23 cellular contexts compared by ENCODE assay signal in genomic region chr1:205687242-205687641, GRCh38.
"Had no signal": no experiment of that assay in that cellular context is flagged by ENCODE, and none has a peak within 500 bp of the region (broad histone marks: within the 10 kb centered on the region; RNA-seq: fewer than 3 reads in every experiment).

No MANE protein-coding gene starts in this region.

- H3K27ac ChIP-seq: colonic mucosa, dorsolateral prefrontal cortex, esophagus muscularis mucosa, hepatocyte, left lung, stomach, suprapubic skin, tibial nerve, uterus had no signal

- H3K36me3 Mint-ChIP-seq: activated naive CD8-positive, alpha-beta T cell treated with anti-CD3 and anti-CD28 coated beads for 36 hours; natural killer cell; stimulated activated memory B cell treated with anti-CD40 and anti-IgM and Interleukin-4, amounts not matched to agents 10 μg/mL and 1 μg/mL and 100 μg/mL, for 72 hours; T-cell had no signal

- H3K4me1 ChIP-seq: colonic mucosa, esophagus muscularis mucosa, left lung, stomach, tibial nerve, uterus had no signal

- H3K27ac Mint-ChIP-seq: activated naive CD8-positive, alpha-beta T cell treated with anti-CD3 and anti-CD28 coated beads for 36 hours; activated T-cell treated with anti-CD3 and anti-CD28 coated beads, Interleukin-2, amount 50 U/mL, for 24 hours; activated T-helper 17 cell treated with anti-CD3 and anti-CD28 coated beads, Interleukin-2, amount 50 U/mL, for 72 hours; effector memory CD8-positive, alpha-beta T cell; natural killer cell; stimulated activated memory B cell treated with anti-CD40 and anti-IgM and Interleukin-4, amounts not matched to agents 10 μg/mL and 1 μg/mL and 100 μg/mL, for 72 hours; T-cell had no signal

- H3K4me3 Mint-ChIP-seq: activated naive CD8-positive, alpha-beta T cell treated with anti-CD3 and anti-CD28 coated beads for 36 hours; activated T-cell treated with anti-CD3 and anti-CD28 coated beads, Interleukin-2, amount 50 U/mL, for 24 hours; activated T-helper 17 cell treated with anti-CD3 and anti-CD28 coated beads, Interleukin-2, amount 50 U/mL, for 72 hours; effector memory CD8-positive, alpha-beta T cell; natural killer cell; stimulated activated memory B cell treated with anti-CD40 and anti-IgM and Interleukin-4, amounts not matched to agents 10 μg/mL and 1 μg/mL and 100 μg/mL, for 72 hours; T-cell had no signal

- H3K36me3 ChIP-seq: colonic mucosa, esophagus muscularis mucosa, left lung, stomach, suprapubic skin, tibial nerve, uterus had no signal

- H3K4me1 Mint-ChIP-seq: activated naive CD8-positive, alpha-beta T cell treated with anti-CD3 and anti-CD28 coated beads for 36 hours; activated T-helper 17 cell treated with anti-CD3 and anti-CD28 coated beads, Interleukin-2, amount 50 U/mL, for 72 hours; natural killer cell; stimulated activated memory B cell treated with anti-CD40 and anti-IgM and Interleukin-4, amounts not matched to agents 10 μg/mL and 1 μg/mL and 100 μg/mL, for 72 hours; T-cell had no signal

- H3K27me3 ChIP-seq: colonic mucosa, dorsolateral prefrontal cortex, esophagus muscularis mucosa, hepatocyte, left lung, stomach, suprapubic skin, tibial nerve, uterus had no signal

- H3K27me3 Mint-ChIP-seq: activated T-helper 17 cell treated with anti-CD3 and anti-CD28 coated beads, Interleukin-2, amount 50 U/mL, for 72 hours; stimulated activated memory B cell treated with anti-CD40 and anti-IgM and Interleukin-4, amounts not matched to agents 10 μg/mL and 1 μg/mL and 100 μg/mL, for 72 hours had no signal

- H3K9me3 ChIP-seq: colonic mucosa, esophagus muscularis mucosa, left lung, stomach, suprapubic skin, tibial nerve, uterus had no signal

- H3K9me3 Mint-ChIP-seq: activated naive CD8-positive, alpha-beta T cell treated with anti-CD3 and anti-CD28 coated beads for 36 hours; activated T-cell treated with anti-CD3 and anti-CD28 coated beads, Interleukin-2, amount 50 U/mL, for 24 hours; activated T-helper 17 cell treated with anti-CD3 and anti-CD28 coated beads, Interleukin-2, amount 50 U/mL, for 72 hours; effector memory CD8-positive, alpha-beta T cell; natural killer cell; stimulated activated memory B cell treated with anti-CD40 and anti-IgM and Interleukin-4, amounts not matched to agents 10 μg/mL and 1 μg/mL and 100 μg/mL, for 72 hours; T-cell had no signal

- DNase-seq: activated CD4-positive, alpha-beta T cell treated with anti-CD3 and anti-CD28 coated beads for 1 hour; activated naive CD8-positive, alpha-beta T cell treated with anti-CD3 and anti-CD28 coated beads for 36 hours; activated T-cell treated with anti-CD3 and anti-CD28 coated beads, Interleukin-2, amount 50 U/mL, for 24 hours; colonic mucosa; dorsolateral prefrontal cortex; effector memory CD8-positive, alpha-beta T cell; glutamatergic neuron; kidney glomerular epithelial cell; left lung; natural killer cell; nucleus accumbens; small intestine; stimulated activated CD4-positive, alpha-beta T cell treated with anti-CD3 and anti-CD28 coated beads, Interleukin-15, amount 100 ng/mL, for 24 hours; stomach; T-cell; uterus had no signal

- H3K4me3 ChIP-seq: colonic mucosa, dorsolateral prefrontal cortex, esophagus muscularis mucosa, hepatocyte, left lung, lung, stomach, suprapubic skin, tibial nerve, uterus had no signal
